In genomic region chr9:121261107-121261460, GRCh38 we compare ENCODE assay signal across 9 cellular contexts. TPM values are rescaled to one million over a fixed set of nuclear protein-coding genes. Genes with fewer than 3 reads are reported as not detected.
DNase-seq lines count a peak whose midpoint lies in the region; ATAC-seq and TF ChIP-seq lines count a peak whose summit lies in the region.
"Had no signal": no experiment of that assay in that cellular context is flagged by ENCODE, and none has a peak within 500 bp of the region (broad histone marks: within the 10 kb centered on the region; RNA-seq: fewer than 3 reads in every experiment).

No MANE protein-coding gene starts in this region.

- no peak overlapping the region for H3K14ac ChIP-seq in H9 (ENCODE audit: insufficient read depth, low read length)

- no peak overlapping the region for H4K8ac ChIP-seq in H9 (replicated peaks; ENCODE audit: insufficient read length, low read depth, low read length)

- H3K27me3 Mint-ChIP-seq in H9 (ENCODE audit: low read depth) = peaks cover 88% of the 10 kb centered on the region

- H3K4ac ChIP-seq in H9 (ENCODE audit: low read depth, low read length) = no peak overlapping the region

- H4K20me1 ChIP-seq in H9 (ENCODE audit: control insufficient read depth, insufficient read depth, insufficient read length) = no peaks in the 10 kb centered on the region

- TF ChIP-seq CTCF in H9 (conservative IDR thresholded peaks at IDR 0.05) (no peak), RWPE2 (IDR thresholded peaks at IDR 0.05; ENCODE audit: poor library complexity, severe bottlenecking) (no peak)

- H4K5ac ChIP-seq in H9 (ENCODE audit: insufficient read length, low read depth, low read length) = no peak overlapping the region

- H3K36me3 Mint-ChIP-seq in H9 (ENCODE audit: insufficient read depth in 1 of 3, low read depth in 3 of 3) = no peaks in the 10 kb centered on the region; a peak in 1 of 7 replicates

- no peak overlapping the region for H2BK5ac ChIP-seq in H9 (ENCODE audit: insufficient read length, low read length)

- H3K23me2 ChIP-seq in H9 (ENCODE audit: insufficient read length, low read depth, low read length, poor library complexity, severe bottlenecking) = no peaks in the 10 kb centered on the region

- ATAC-seq in RWPE2 (ENCODE audit: low read depth) (peak; percentile 48; the same call in 1 of the 3 replicates), GM18867 (IDR thresholded peaks at IDR 0.05; ENCODE audit: unreplicated experiment) (no peak)
- ATAC-seq: activated T-cell treated with anti-CD3 and anti-CD28 coated beads, Interleukin-2, amount 50 U/mL, for 4 hours had no signal

- no peak overlapping the region for H3K4me3 ChIP-seq in RWPE2 (ENCODE audit: severe bottlenecking)

- H3K18ac ChIP-seq in H9 (ENCODE audit: insufficient read length, low read depth, low read length) = no peak overlapping the region

- H3K9me3 ChIP-seq in H9 (ENCODE audit: control insufficient read depth, low read depth, low read length) (no peaks in the 10 kb centered on the region), RWPE2 (ENCODE audit: severe bottlenecking) (no peaks in the 10 kb centered on the region)

- no peaks in the 10 kb centered on the region; a peak in 1 of 5 replicates for H3K9me3 Mint-ChIP-seq in H9
- H3K9me3 Mint-ChIP-seq: activated T-cell treated with anti-CD3 and anti-CD28 coated beads, Interleukin-2, amount 50 U/mL, for 4 hours had no signal

- H3K27ac ChIP-seq in H9 (ENCODE audit: insufficient read length, low read depth, low read length) (no peak overlapping the region), RWPE2 (ENCODE audit: poor library complexity, severe bottlenecking) (no peak overlapping the region)

- no peaks in the 10 kb centered on the region for H3K36me3 ChIP-seq in RWPE2 (ENCODE audit: low read depth)

- H2AFZ ChIP-seq in H9 (ENCODE audit: low read length) = no peak overlapping the region

- H3K27me3 ChIP-seq in H9 (ENCODE audit: insufficient read depth, low read length) (peaks cover 3% of the 10 kb centered on the region; the same call in 1 of the 2 replicates), RWPE2 (ENCODE audit: insufficient read depth, poor library complexity, severe bottlenecking) (no peaks in the 10 kb centered on the region)

- H3K23ac ChIP-seq in H9 (ENCODE audit: insufficient read length, low read depth, low read length) = no peak overlapping the region

- H3K56ac ChIP-seq in H9 (ENCODE audit: insufficient read length, low read depth, low read length) = no peak overlapping the region

- WGBS in H9 (ENCODE audit: extremely low coverage, insufficient read length, low lambda C conversion rate) = no CpG with 5 or more reads among the region's 4 CpGs

- DNase-seq in H9 = peak; percentile 42
- no peak for DNase-seq in RWPE2 (ENCODE audit: low spot score)
- DNase-seq in foreskin melanocyte = peak; percentile 93
- DNase-seq in putamen (ENCODE audit: low spot score) = peak; percentile 93
- DNase-seq in T-helper 1 cell = no peak
- DNase-seq in RPMI8226 = no peak
- no peak for DNase-seq in OCI-M1 (lab: John Stamatoyannopoulos, UW)
- DNase-seq: activated T-cell treated with anti-CD3 and anti-CD28 coated beads, Interleukin-2, amount 50 U/mL, for 4 hours had no signal

- H3K4me1 Mint-ChIP-seq in H9 = peaks cover 18 to 19% of the 10 kb centered on the region in 2 experiments

- H2BK15ac ChIP-seq in H9 (ENCODE audit: low read depth, low read length) = no peak overlapping the region

- H3K79me1 ChIP-seq in H9 (ENCODE audit: insufficient read depth, low read depth, low read length, poor library complexity, severe bottlenecking) = no peaks in the 10 kb centered on the region

- no peak overlapping the region for H2BK120ac ChIP-seq in H9 (ENCODE audit: low read depth, low read length, poor library complexity, severe bottlenecking)

- no peak overlapping the region for H4K91ac ChIP-seq in H9 (ENCODE audit: insufficient read length, low read depth, low read length)

- H2BK12ac ChIP-seq in H9 (ENCODE audit: insufficient read length, low read depth, low read length) = no peak overlapping the region

- H3K9ac ChIP-seq in H9 (ENCODE audit: extremely low read depth, insufficient read length, low read length) = no peak overlapping the region

- H3K27ac Mint-ChIP-seq in H9 = no peak overlapping the region

- H3K4me2 ChIP-seq in H9 (ENCODE audit: insufficient read depth, insufficient read length, low read length) = no peak overlapping the region

- no peaks in the 10 kb centered on the region for H3K79me2 ChIP-seq in H9 (ENCODE audit: insufficient read depth, low read length)

- no peak overlapping the region for H2AK5ac ChIP-seq in H9 (ENCODE audit: insufficient read length, low read length)

- peaks cover 10% of the 10 kb centered on the region; the same call in 1 of the 2 replicates for H3K4me1 ChIP-seq in H9 (ENCODE audit: insufficient read depth, low read length)
- peaks cover 2% of the 10 kb centered on the region for H3K4me1 ChIP-seq in RWPE2 (ENCODE audit: insufficient read depth, poor library complexity, severe bottlenecking)

- no peak overlapping the region for H3K4me3 Mint-ChIP-seq in H9
- H3K4me3 Mint-ChIP-seq: activated T-cell treated with anti-CD3 and anti-CD28 coated beads, Interleukin-2, amount 50 U/mL, for 4 hours had no signal

- no peak overlapping the region for H2BK20ac ChIP-seq in H9 (ENCODE audit: low read depth, low read length, poor library complexity, severe bottlenecking)

- H3T11ph ChIP-seq in H9 (ENCODE audit: low read length) = no peak overlapping the region

RNA-seq across cellular contexts. Expression of gene GSN, which starts 6.9 kb away (rescaled TPM):
- 12.9 and 14.9 TPM in 2 replicates for total RNA-seq in H9 (2021)

RNA-seq across cellular contexts. Expression of gene RAB14, which starts 59.4 kb away (rescaled TPM):
- 33.6 and 35.7 TPM in 2 replicates for total RNA-seq in H9 (2021)

Comparison
In these comparisons a context has a peak if more than half of its experiments do, and no peak if none do; other contexts are left out.
1. DNase-seq: peak in H9 (single experiment), foreskin melanocyte (single experiment) and putamen (single experiment); none in RWPE2 (single experiment), T-helper 1 cell (0 of 5), RPMI8226 (single experiment) and OCI-M1 (single experiment).